ENCODE assay signal across 1 cellular context in genomic region chr9:21549251-21549765, GRCh38.
TF ChIP-seq lines count a peak whose summit lies in the region.

No MANE protein-coding gene starts in this region.

TF ChIP-seq in GM23338, 12 proteins besides CTCF, POLR2A, EP300 and RAD21 (continued from another document):
- TF ChIP-seq CREB1 (CRISPR knock-in tag; IDR thresholded peaks at IDR 0.05; ENCODE audit: low read depth), result no peak
- TF ChIP-seq EZH2 (IDR thresholded peaks at IDR 0.05; ENCODE audit: low read depth, unreplicated experiment), result no peak
- no peak for TF ChIP-seq ZNF114 (CRISPR knock-in tag; IDR thresholded peaks at IDR 0.05)
- TF ChIP-seq POLR2AphosphoS5 (IDR thresholded peaks at IDR 0.05; ENCODE audit: low read depth), result no peak
- TF ChIP-seq REST (IDR thresholded peaks at IDR 0.05; ENCODE audit: unreplicated experiment), result no peak
- TF ChIP-seq JUNB (IDR thresholded peaks at IDR 0.05; ENCODE audit: unreplicated experiment), result no peak
